In genomic region chr3:66076861-66077495, GRCh38 we compare ENCODE assay signal across 19 cellular contexts.
DNase-seq lines count a peak whose midpoint lies in the region; TF ChIP-seq lines count a peak whose summit lies in the region.
"Had no signal": no experiment of that assay in that cellular context is flagged by ENCODE, and none has a peak within 500 bp of the region (broad histone marks: within the 10 kb centered on the region; RNA-seq: fewer than 3 reads in every experiment).

No MANE protein-coding gene starts in this region.

- H3K27me3 Mint-ChIP-seq in nephron (ENCODE audit: low read depth) = peaks cover 7% of the 10 kb centered on the region

- CTCF ChIA-PET in AG04449 (lab: Yijun Ruan, JAX) = interaction anchor here (0.7 to 1.3 kb wide), 2 partner anchors 14 to 119 kb away, joined by 3 to 4 read pairs; no protein-coding TSS in a partner anchor

- TF ChIP-seq CTCF in AG04449 (IDR thresholded peaks at IDR 0.05; ENCODE audit: insufficient read depth, low read length, missing control alignments) (no peak), nephron (IDR thresholded peaks at IDR 0.05; ENCODE audit: unreplicated experiment in 3 of 3) (no peak)

- H3K4me1 Mint-ChIP-seq in nephron = peaks cover 11% of the 10 kb centered on the region
- H3K4me1 Mint-ChIP-seq: naive thymus-derived CD8-positive, alpha-beta T cell had no signal

- no peaks in the 10 kb centered on the region for H3K36me3 Mint-ChIP-seq in nephron (ENCODE audit: low read depth)

- H3K4me3 ChIP-seq in AG04449 (ENCODE audit: low read depth, low read length) = no peak overlapping the region
- H3K4me3 ChIP-seq: adrenal gland, psoas muscle, SJCRH30, upper lobe of right lung had no signal

- no peaks in the 10 kb centered on the region for H3K9me3 Mint-ChIP-seq in nephron

- H3K4me3 Mint-ChIP-seq in nephron = no peak overlapping the region
- H3K4me3 Mint-ChIP-seq: naive thymus-derived CD8-positive, alpha-beta T cell had no signal

- DNase-seq in AG04449 (ENCODE audit: low read depth, low spot score) (peak; percentile 59), GM04504 (ENCODE audit: low read depth) (peak; percentile 78), dedifferentiated amniotic fluid mesenchymal stem cell (ENCODE audit: extremely low spot score) (peak; percentile 77), NK-92 (lab: John Stamatoyannopoulos, UW; ENCODE audit: unreplicated experiment) (no peak), DMS153 (lab: John Stamatoyannopoulos, UW) (no peak), cerebellar nuclear complex (lab: John Stamatoyannopoulos, UW) (no peak), CD1c-positive myeloid dendritic cell (ENCODE audit: extremely low spot score) (no peak)
- DNase-seq: activated CD4-positive, alpha-beta T cell treated with anti-CD3 and anti-CD28 coated beads for 1 hour; adrenal gland; naive thymus-derived CD8-positive, alpha-beta T cell; NCI-H2081; NCI-H524; OCI-M1; psoas muscle; SJCRH30; stimulated activated CD4-positive, alpha-beta T cell treated with anti-CD3 and anti-CD28 coated beads, Interleukin-15, amount 100 ng/mL, for 24 hours; stimulated activated naive CD4-positive, alpha-beta T cell treated with Interleukin-2 at 50 U/mL for 16 hours; upper lobe of right lung had no signal

- POLR2A ChIA-PET in AG04449 (lab: Yijun Ruan, JAX) = no interaction called here

- H3K27ac Mint-ChIP-seq in nephron = peak overlapping the region in 2 of 3 experiments; percentile 12 to 67
- H3K27ac Mint-ChIP-seq: naive thymus-derived CD8-positive, alpha-beta T cell had no signal

Comparison
In these comparisons a context has a peak if more than half of its experiments do, and no peak if none do; other contexts are left out.
1. DNase-seq: peak in AG04449 (single experiment), GM04504 (single experiment) and dedifferentiated amniotic fluid mesenchymal stem cell (single experiment); none in NK-92 (single experiment), DMS153 (single experiment), cerebellar nuclear complex (0 of 2) and CD1c-positive myeloid dendritic cell (single experiment).